In genomic region chr1:11267350-11268337, GRCh38 we compare ENCODE assay signal across 1 cellular context.
TF ChIP-seq lines count a peak whose summit lies in the region.

No MANE protein-coding gene starts in this region.

TF ChIP-seq in liver, 16 proteins besides CTCF, POLR2A, EP300 and RAD21 (continued from another document):
- TF ChIP-seq, protein P1, sequence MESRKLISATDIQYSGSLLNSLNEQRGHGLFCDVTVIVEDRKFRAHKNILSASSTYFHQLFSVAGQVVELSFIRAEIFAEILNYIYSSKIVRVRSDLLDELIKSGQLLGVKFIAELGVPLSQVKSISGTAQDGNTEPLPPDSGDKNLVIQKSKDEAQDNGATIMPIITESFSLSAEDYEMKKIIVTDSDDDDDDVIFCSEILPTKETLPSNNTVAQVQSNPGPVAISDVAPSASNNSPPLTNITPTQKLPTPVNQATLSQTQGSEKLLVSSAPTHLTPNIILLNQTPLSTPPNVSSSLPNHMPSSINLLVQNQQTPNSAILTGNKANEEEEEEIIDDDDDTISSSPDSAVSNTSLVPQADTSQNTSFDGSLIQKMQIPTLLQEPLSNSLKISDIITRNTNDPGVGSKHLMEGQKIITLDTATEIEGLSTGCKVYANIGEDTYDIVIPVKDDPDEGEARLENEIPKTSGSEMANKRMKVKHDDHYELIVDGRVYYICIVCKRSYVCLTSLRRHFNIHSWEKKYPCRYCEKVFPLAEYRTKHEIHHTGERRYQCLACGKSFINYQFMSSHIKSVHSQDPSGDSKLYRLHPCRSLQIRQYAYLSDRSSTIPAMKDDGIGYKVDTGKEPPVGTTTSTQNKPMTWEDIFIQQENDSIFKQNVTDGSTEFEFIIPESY (IDR thresholded peaks at IDR 0.05): peak; percentile 64
TF ChIP-seq in liver: peak in this region for 14; not testable (repeated sequence) for 2.
